Comparison of ENCODE assay signal across 8 cellular contexts in genomic region chr14:22767323-22767589, GRCh38. TPM values are rescaled to one million over a fixed set of nuclear protein-coding genes. Genes with fewer than 3 reads are reported as not detected.
A peak's percentile ranks its signal among the peaks of the same experiment; 100 is the strongest.
DNase-seq lines count a peak whose midpoint lies in the region; ATAC-seq and TF ChIP-seq lines count a peak whose summit lies in the region.

No MANE protein-coding gene starts in this region.

- DNase-seq in AG10803 (ENCODE audit: low read depth), result no peak
- DNase-seq in HFFc6, result no peak
- DNase-seq in astrocyte of the cerebellum (ENCODE audit: low read depth), result no peak
- no peak for DNase-seq in mesendoderm
- DNase-seq in NCI-H526 (lab: John Stamatoyannopoulos, UW), result no peak
- DNase-seq in CD1c-positive myeloid dendritic cell (ENCODE audit: extremely low spot score), result no peak
- no peak for DNase-seq in T1000 (lab: John Stamatoyannopoulos, UW)

- H3K27me3 Mint-ChIP-seq in HFFc6 (ENCODE audit: insufficient read depth), result peaks cover 2% of the 10 kb centered on the region; the same call in 1 of the 2 replicates

- H3K9ac ChIP-seq in mesendoderm (ENCODE audit: low read length), result peak overlapping the region; percentile 92

- WGBS in mesendoderm (ENCODE audit: extremely low coverage, insufficient coverage, low lambda C conversion rate), result no CpG with 5 or more reads among the region's 6 CpGs

- no peak overlapping the region for H4K5ac ChIP-seq in mesendoderm (ENCODE audit: low read length)

- no peaks in the 10 kb centered on the region; the same call in none of the 2 replicates for H3K9me3 Mint-ChIP-seq in HFFc6

- peak overlapping the region; percentile 98 for H3K27ac Mint-ChIP-seq in HFFc6

- peaks cover 16% of the 10 kb centered on the region for H3K79me2 ChIP-seq in mesendoderm (ENCODE audit: control insufficient read depth, insufficient read depth, low read length)

- TF ChIP-seq CTCF in AG10803 (conservative IDR thresholded peaks at IDR 0.05; ENCODE audit: low read length), result no peak
- no peak for TF ChIP-seq CTCF in HFFc6 (IDR thresholded peaks at IDR 0.05)
- no peak for TF ChIP-seq CTCF in astrocyte of the cerebellum (IDR thresholded peaks at IDR 0.05; ENCODE audit: low read depth, low read length, missing control alignments)

- peak overlapping the region; percentile 93 for H3K4me3 Mint-ChIP-seq in HFFc6

- peaks cover 41% of the 10 kb centered on the region for H3K4me1 Mint-ChIP-seq in HFFc6 (ENCODE audit: low read depth)

- H3K4me1 ChIP-seq in mesendoderm (ENCODE audit: control insufficient read depth, low read depth, low read length), result peaks cover 3% of the 10 kb centered on the region

- H3K4me3 ChIP-seq in AG10803 (ENCODE audit: low read length) (peak overlapping the region; percentile 98), astrocyte of the cerebellum (ENCODE audit: low read depth, low read length) (peak overlapping the region; percentile 90), mesendoderm (ENCODE audit: low read length) (peak overlapping the region; percentile 94)

- no peak overlapping the region for H3K4ac ChIP-seq in mesendoderm (ENCODE audit: low read depth, low read length)

- H3K36me3 Mint-ChIP-seq in HFFc6 (ENCODE audit: low read depth), result peaks cover 57% of the 10 kb centered on the region

- H4K8ac ChIP-seq in mesendoderm (ENCODE audit: low read depth, low read length), result no peak overlapping the region

- no peak overlapping the region for H2BK120ac ChIP-seq in mesendoderm (ENCODE audit: low read depth, low read length)

- H2AK5ac ChIP-seq in mesendoderm (ENCODE audit: low read length), result no peak overlapping the region

- peak overlapping the region; percentile 94 for H3K56ac ChIP-seq in mesendoderm (ENCODE audit: low read length)

- H3K18ac ChIP-seq in mesendoderm (ENCODE audit: low read length), result no peak overlapping the region

- no peak overlapping the region for H2BK5ac ChIP-seq in mesendoderm (ENCODE audit: low read length)

- H3K4me2 ChIP-seq in mesendoderm (ENCODE audit: low read length), result peak overlapping the region; percentile 54

- H3K23ac ChIP-seq in mesendoderm (ENCODE audit: low read length), result no peak overlapping the region

- H3K36me3 ChIP-seq in mesendoderm (ENCODE audit: control insufficient read depth, insufficient read depth, low read length), result peaks cover 15% of the 10 kb centered on the region

- no peak for ATAC-seq in HG03439 (IDR thresholded peaks at IDR 0.05; ENCODE audit: unreplicated experiment)

- peaks cover 3% of the 10 kb centered on the region for H3K79me1 ChIP-seq in mesendoderm (ENCODE audit: low read length)

- H3K27ac ChIP-seq in mesendoderm (ENCODE audit: low read depth, low read length), result no peak overlapping the region

- H2BK15ac ChIP-seq in mesendoderm (replicated peaks; ENCODE audit: low read depth), result no peak overlapping the region

- in situ Hi-C loops in astrocyte of the cerebellum (cut with HindIII; ENCODE audit: low sequenced_read_pairs), result loop anchor here (5.0 kb wide), 2 partner anchors 35 kb away; no protein-coding TSS in a partner anchor

- H3K27me3 ChIP-seq in mesendoderm (ENCODE audit: insufficient read depth, low read length, poor library complexity), result no peaks in the 10 kb centered on the region

RNA-seq across cellular contexts. Expression of gene OXA1L, which starts 0.8 kb away (rescaled TPM):
- 100 to 1,000 TPM in 2 of 6 experiments, 10 to 100 TPM in 4; 87.1 to 108 (median 92.9) TPM for total RNA-seq in HFFc6 (2021; fragmentation: NEBNext Ultra II Directional; extraction: Animal tissue kit (Norgen Biotek cat#: 25700))
- polyA plus RNA-seq in mesendoderm (2013, experiment 1 of 2), result 117 TPM
- polyA plus RNA-seq in mesendoderm (2013, experiment 2 of 2), result 118 TPM

RNA-seq across cellular contexts. Expression of gene SLC7A7, which starts 48.0 kb away (rescaled TPM):
- 1 to 10 TPM in 1 of 6 experiments, under 1 TPM in 5; 0.31 to 1.3 (median 0.56) TPM for total RNA-seq in HFFc6 (2021; fragmentation: NEBNext Ultra II Directional; extraction: Animal tissue kit (Norgen Biotek cat#: 25700))
- 8.9 TPM for polyA plus RNA-seq in mesendoderm (2013, experiment 1 of 2)
- polyA plus RNA-seq in mesendoderm (2013, experiment 2 of 2), result 8.0 TPM
